Comparison of ENCODE assay signal across 1 cellular context in the genomic region with DNA sequence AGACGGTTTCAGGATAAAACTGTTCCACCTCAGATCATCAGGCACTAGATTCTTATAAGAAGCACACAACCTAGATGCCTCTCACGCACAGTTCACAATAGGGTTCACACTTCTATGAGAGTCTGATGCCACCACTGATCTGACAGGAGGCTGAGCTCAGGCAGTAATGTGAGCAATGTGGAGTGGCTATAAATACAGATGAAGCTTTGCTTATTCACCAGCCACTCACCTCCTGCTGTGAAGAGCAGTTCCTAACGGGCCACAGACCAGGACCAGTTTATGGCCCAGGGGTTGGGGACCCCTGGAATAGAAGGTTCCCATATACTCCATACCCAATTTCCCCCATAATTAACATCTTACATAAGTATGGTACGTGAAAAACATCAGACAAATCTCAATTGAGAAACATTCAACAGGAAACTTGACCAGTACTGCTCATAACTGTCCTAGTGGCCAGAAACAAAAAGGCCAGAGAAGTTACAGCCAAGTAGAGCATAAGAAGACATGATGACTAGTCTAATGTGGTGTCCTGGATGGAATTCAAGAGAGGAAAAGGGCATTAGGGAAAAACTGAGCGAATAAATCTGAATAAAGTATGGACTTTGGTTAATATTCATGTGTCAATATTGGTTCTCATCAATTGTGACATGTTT.
TF ChIP-seq lines count a peak whose summit lies in the region.

No MANE protein-coding gene starts in this region.

TF ChIP-seq in A549, 52 proteins besides CTCF, POLR2A, EP300 and RAD21:
- no peak for TF ChIP-seq FOSB (CRISPR knock-in tag; IDR thresholded peaks at IDR 0.05)
- TF ChIP-seq ZNF302 (CRISPR knock-in tag; IDR thresholded peaks at IDR 0.05) = no peak
- no peak for TF ChIP-seq KDM1A (IDR thresholded peaks at IDR 0.05; ENCODE audit: low read depth)
- no peak for TF ChIP-seq CEBPB (IDR thresholded peaks at IDR 0.05)
- TF ChIP-seq JUNB (IDR thresholded peaks at IDR 0.05) = no peak
- TF ChIP-seq RNF2 (IDR thresholded peaks at IDR 0.05; ENCODE audit: borderline replicate concordance, low read depth) = no peak
- no peak for TF ChIP-seq MYC (IDR thresholded peaks at IDR 0.05; ENCODE audit: borderline replicate concordance, low read length)
- no peak for TF ChIP-seq FOXS1 (CRISPR knock-in tag; IDR thresholded peaks at IDR 0.05)
- TF ChIP-seq EHF (CRISPR knock-in tag; IDR thresholded peaks at IDR 0.05) = no peak
- no peak for TF ChIP-seq KDM5A (IDR thresholded peaks at IDR 0.05)
- TF ChIP-seq TFCP2L1 (CRISPR knock-in tag; IDR thresholded peaks at IDR 0.05) = no peak
- no peak for TF ChIP-seq HDAC2 (IDR thresholded peaks at IDR 0.05)
- TF ChIP-seq HOXB13 (CRISPR knock-in tag; IDR thresholded peaks at IDR 0.05; ENCODE audit: low read depth) = no peak
- no peak for TF ChIP-seq JUN (IDR thresholded peaks at IDR 0.05)
- TF ChIP-seq ZSCAN20 (CRISPR knock-in tag; IDR thresholded peaks at IDR 0.05) = no peak
- no peak for TF ChIP-seq EHMT2 (IDR thresholded peaks at IDR 0.05; ENCODE audit: low read depth)
- TF ChIP-seq, protein P1, sequence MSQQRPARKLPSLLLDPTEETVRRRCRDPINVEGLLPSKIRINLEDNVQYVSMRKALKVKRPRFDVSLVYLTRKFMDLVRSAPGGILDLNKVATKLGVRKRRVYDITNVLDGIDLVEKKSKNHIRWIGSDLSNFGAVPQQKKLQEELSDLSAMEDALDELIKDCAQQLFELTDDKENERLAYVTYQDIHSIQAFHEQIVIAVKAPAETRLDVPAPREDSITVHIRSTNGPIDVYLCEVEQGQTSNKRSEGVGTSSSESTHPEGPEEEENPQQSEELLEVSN (IDR thresholded peaks at IDR 0.05; ENCODE audit: borderline replicate concordance, low read depth) = no peak
- TF ChIP-seq ZFP36 (IDR thresholded peaks at IDR 0.05; ENCODE audit: borderline replicate concordance, partially characterized antibody) = no peak
- no peak for TF ChIP-seq ESRRA (IDR thresholded peaks at IDR 0.05; ENCODE audit: borderline replicate concordance, low read length)
